Comparison of ENCODE assay signal across 8 cellular contexts in genomic region chr7:134458806-134459698, GRCh38. TPM values are rescaled to one million over a fixed set of nuclear protein-coding genes. Genes with fewer than 3 reads are reported as not detected.
DNase-seq lines count a peak whose midpoint lies in the region; ATAC-seq and TF ChIP-seq lines count a peak whose summit lies in the region.

TSS of gene AKR1B1 (minus strand) at chr7:134459100. CDS start at chr7:134459062, 38 bp downstream.

- peak within 1 kb of the TSS; percentile 80 for H3K27ac Mint-ChIP-seq in neural crest cell (ENCODE audit: unreplicated experiment)

- H2AFZ ChIP-seq in KMS-11 (ENCODE audit: low read depth), result peak within 1 kb of the TSS; percentile 76

- H3K4me2 ChIP-seq in KMS-11, result peak within 1 kb of the TSS; percentile 66

- POLR2A ChIA-PET in RWPE1 (lab: Yijun Ruan, JAX; ENCODE audit: low non-redundant PET), result no interaction called here

- peak within 1 kb of the TSS; percentile 96 for H3K4me3 Mint-ChIP-seq in neural crest cell

- peaks cover 1% of the 10 kb centered on the region for H3K9me3 Mint-ChIP-seq in neural crest cell

- H4K20me1 ChIP-seq in KMS-11 (ENCODE audit: insufficient read depth), result no peaks in the 10 kb centered on the region

- CTCF ChIA-PET in RWPE1 (lab: Yijun Ruan, JAX), result interaction anchor here (0.8 to 1.3 kb wide), 2 partner anchors 9 to 26 kb away, joined by 3 to 7 read pairs; no protein-coding TSS in a partner anchor

- H3K27me3 Mint-ChIP-seq in neural crest cell (ENCODE audit: low read depth), result no peaks in the 10 kb centered on the region

- TF ChIP-seq CTCF in KMS-11 (conservative IDR thresholded peaks at IDR 0.05; ENCODE audit: low read depth, low read length), result peak; percentile 43
- TF ChIP-seq CTCF in RWPE1 (conservative IDR thresholded peaks at IDR 0.05; ENCODE audit: low read depth), result peak; percentile 89
- peak; percentile 63 for TF ChIP-seq CTCF in foreskin fibroblast (IDR thresholded peaks at IDR 0.05; ENCODE audit: low read depth, low read length)
- TF ChIP-seq CTCF in neural crest cell (conservative IDR thresholded peaks at IDR 0.05), result peak; percentile 65

- H3K9ac ChIP-seq in KMS-11, result peak within 1 kb of the TSS; percentile 57; the same call in 1 of the 2 replicates

- H3K27me3 ChIP-seq in KMS-11 (ENCODE audit: insufficient read depth, low read depth), result no peaks in the 10 kb centered on the region

- no peaks in the 10 kb centered on the region for H3K36me3 ChIP-seq in KMS-11 (ENCODE audit: insufficient read depth)

- peaks cover 31% of the 10 kb centered on the region for H3K4me1 Mint-ChIP-seq in neural crest cell

- ATAC-seq in GM21717 (IDR thresholded peaks at IDR 0.05; ENCODE audit: unreplicated experiment), result peak; percentile 97

- H3K27ac ChIP-seq in KMS-11, result peak within 1 kb of the TSS; percentile 30; the same call in 1 of the 2 replicates
- peak within 1 kb of the TSS; percentile 59 for H3K27ac ChIP-seq in RWPE1

- H3K36me3 Mint-ChIP-seq in neural crest cell (ENCODE audit: low read depth), result peaks cover 5% of the 10 kb centered on the region

- peaks cover 20% of the 10 kb centered on the region for H3K4me1 ChIP-seq in KMS-11 (ENCODE audit: low read depth, poor library complexity, severe bottlenecking)

- DNase-seq in DMS79 (lab: John Stamatoyannopoulos, UW) (peak; percentile 75), RWPE1 (ENCODE audit: low spot score) (peak; percentile 93), activated gamma-delta T cell treated with Interleukin-2 at 50 U/mL for 16 hours (peak; percentile 87), foreskin fibroblast (peak; percentile 92 to 99), neural crest cell (ENCODE audit: low read depth, low spot score) (peak; percentile 86), stromal cell of bone marrow (ENCODE audit: low read depth) (peak; percentile 85)

- peaks cover 17% of the 10 kb centered on the region for H3K79me2 ChIP-seq in KMS-11 (ENCODE audit: insufficient read depth, low read depth)

- H3K4me3 ChIP-seq in KMS-11 (IDR thresholded peaks at IDR 0.05; ENCODE audit: insufficient read depth, low read depth, low read length), result no peak within 1 kb of the TSS
- peak within 1 kb of the TSS; percentile 86 to 87 for H3K4me3 ChIP-seq in foreskin fibroblast (ENCODE audit: low read depth in 1 of 2, low read length in 2 of 2)

RNA-seq across cellular contexts. Expression of gene AKR1B1, which starts in this region (rescaled TPM):
- 202 and 204 TPM in 2 replicates for total RNA-seq in neural crest cell
